In genomic region chr15:63699391-63699790, GRCh38 we compare ENCODE assay signal across 12 cellular contexts.
"Had no signal": no experiment of that assay in that cellular context is flagged by ENCODE, and none has a peak within 500 bp of the region (broad histone marks: within the 10 kb centered on the region; RNA-seq: fewer than 3 reads in every experiment).

No MANE protein-coding gene starts in this region.

- H3K27ac ChIP-seq: coronary artery, prostate gland had no signal

- H3K9me3 ChIP-seq: prostate gland had no signal

- H3K4me3 ChIP-seq: coronary artery, prostate gland had no signal

- DNase-seq: activated CD4-positive, alpha-beta T cell treated with anti-CD3 and anti-CD28 coated beads, Interleukin-2, amount 50 U/mL, for 4 hours; activated effector memory CD4-positive, alpha-beta T cell treated with Interleukin-2 at 50 U/mL for 16 hours; activated T-cell treated with anti-CD3 and anti-CD28 coated beads, Interleukin-2, amount 50 U/mL, for 1 hour; central memory CD4-positive, alpha-beta T cell; effector CD8-positive, alpha-beta T cell; foreskin melanocyte; head of caudate nucleus; right cardiac atrium; stimulated activated naive CD8-positive, alpha-beta T cell treated with anti-CD3 and anti-CD28 coated beads, Interleukin-15, amount 100 ng/mL, for 72 hours had no signal

- ATAC-seq: activated CD4-positive, CD25-positive, alpha-beta regulatory T cell treated with anti-CD3 and anti-CD28 coated beads, Interleukin-2, amount 50 U/mL, for 24 hours; right cardiac atrium had no signal

- H3K4me1 ChIP-seq: prostate gland had no signal

- H3K36me3 ChIP-seq: prostate gland had no signal
